In the genomic region with DNA sequence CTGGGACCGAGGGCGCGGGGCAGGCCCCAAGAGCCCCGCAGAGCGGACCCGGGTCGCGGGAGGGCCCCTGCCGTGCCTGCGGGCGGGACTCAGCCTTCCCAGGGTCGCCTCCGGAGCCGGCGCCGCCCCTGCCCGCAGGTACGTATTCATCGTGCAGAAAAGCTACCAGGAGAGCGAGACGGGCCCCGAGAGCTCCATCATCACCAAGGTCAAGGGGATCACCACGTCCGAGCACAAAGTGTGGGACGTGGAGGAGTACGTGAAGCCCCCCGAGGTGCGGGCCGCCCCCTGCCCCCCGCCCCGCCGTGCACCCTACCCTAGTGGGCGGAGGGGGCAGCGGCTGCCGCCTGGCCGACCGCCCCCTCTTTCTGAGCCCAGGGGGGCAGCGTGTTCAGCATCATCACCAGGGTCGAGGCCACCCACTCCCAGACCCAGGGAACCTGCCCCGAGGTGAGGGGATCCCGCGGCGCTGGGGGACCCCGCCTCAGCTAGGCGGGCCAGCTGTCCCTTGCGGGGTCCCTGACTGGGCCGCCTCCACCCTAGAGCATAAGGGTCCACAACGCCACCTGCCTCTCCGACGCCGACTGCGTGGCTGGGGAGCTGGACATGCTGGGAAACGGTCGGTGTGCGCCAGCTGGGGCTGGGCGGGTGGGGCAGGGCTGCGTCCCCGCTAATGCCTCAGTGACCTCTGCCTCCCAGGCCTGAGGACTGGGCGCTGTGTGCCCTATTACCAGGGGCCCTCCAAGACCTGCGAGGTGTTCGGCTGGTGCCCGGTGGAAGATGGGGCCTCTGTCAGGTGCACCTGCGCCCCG, we compare ENCODE assay signal across 1 cellular context.
TF ChIP-seq lines count a peak whose summit lies in the region.

No MANE protein-coding gene starts in this region.

TF ChIP-seq in GM12878, 131 proteins besides CTCF, POLR2A, EP300 and RAD21:
- TF ChIP-seq, protein P1, sequence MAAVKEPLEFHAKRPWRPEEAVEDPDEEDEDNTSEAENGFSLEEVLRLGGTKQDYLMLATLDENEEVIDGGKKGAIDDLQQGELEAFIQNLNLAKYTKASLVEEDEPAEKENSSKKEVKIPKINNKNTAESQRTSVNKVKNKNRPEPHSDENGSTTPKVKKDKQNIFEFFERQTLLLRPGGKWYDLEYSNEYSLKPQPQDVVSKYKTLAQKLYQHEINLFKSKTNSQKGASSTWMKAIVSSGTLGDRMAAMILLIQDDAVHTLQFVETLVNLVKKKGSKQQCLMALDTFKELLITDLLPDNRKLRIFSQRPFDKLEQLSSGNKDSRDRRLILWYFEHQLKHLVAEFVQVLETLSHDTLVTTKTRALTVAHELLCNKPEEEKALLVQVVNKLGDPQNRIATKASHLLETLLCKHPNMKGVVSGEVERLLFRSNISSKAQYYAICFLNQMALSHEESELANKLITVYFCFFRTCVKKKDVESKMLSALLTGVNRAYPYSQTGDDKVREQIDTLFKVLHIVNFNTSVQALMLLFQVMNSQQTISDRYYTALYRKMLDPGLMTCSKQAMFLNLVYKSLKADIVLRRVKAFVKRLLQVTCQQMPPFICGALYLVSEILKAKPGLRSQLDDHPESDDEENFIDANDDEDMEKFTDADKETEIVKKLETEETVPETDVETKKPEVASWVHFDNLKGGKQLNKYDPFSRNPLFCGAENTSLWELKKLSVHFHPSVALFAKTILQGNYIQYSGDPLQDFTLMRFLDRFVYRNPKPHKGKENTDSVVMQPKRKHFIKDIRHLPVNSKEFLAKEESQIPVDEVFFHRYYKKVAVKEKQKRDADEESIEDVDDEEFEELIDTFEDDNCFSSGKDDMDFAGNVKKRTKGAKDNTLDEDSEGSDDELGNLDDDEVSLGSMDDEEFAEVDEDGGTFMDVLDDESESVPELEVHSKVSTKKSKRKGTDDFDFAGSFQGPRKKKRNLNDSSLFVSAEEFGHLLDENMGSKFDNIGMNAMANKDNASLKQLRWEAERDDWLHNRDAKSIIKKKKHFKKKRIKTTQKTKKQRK (IDR thresholded peaks at IDR 0.05; ENCODE audit: low read depth, low read length), result no peak
- TF ChIP-seq, protein P2, sequence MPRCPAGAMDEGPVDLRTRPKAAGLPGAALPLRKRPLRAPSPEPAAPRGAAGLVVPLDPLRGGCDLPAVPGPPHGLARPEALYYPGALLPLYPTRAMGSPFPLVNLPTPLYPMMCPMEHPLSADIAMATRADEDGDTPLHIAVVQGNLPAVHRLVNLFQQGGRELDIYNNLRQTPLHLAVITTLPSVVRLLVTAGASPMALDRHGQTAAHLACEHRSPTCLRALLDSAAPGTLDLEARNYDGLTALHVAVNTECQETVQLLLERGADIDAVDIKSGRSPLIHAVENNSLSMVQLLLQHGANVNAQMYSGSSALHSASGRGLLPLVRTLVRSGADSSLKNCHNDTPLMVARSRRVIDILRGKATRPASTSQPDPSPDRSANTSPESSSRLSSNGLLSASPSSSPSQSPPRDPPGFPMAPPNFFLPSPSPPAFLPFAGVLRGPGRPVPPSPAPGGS (IDR thresholded peaks at IDR 0.05; ENCODE audit: borderline replicate concordance, insufficient read depth, low read depth, low read length, poor library complexity, severe bottlenecking), result peak; percentile 18
TF ChIP-seq in GM12878: peak in this region for 1.
